Comparison of ENCODE assay signal across 1 cellular context in genomic region chr20:3181270-3181669, GRCh38.
TF ChIP-seq lines count a peak whose summit lies in the region.

No MANE protein-coding gene starts in this region.

TF ChIP-seq in K562, 482 proteins besides CTCF, POLR2A, EP300 and RAD21:
- TF ChIP-seq RERE (CRISPR knock-in tag; IDR thresholded peaks at IDR 0.05; ENCODE audit: borderline replicate concordance) = no peak
- peak; percentile 65 for TF ChIP-seq NFIC (IDR thresholded peaks at IDR 0.05)
